In genomic region chr22:39418696-39419095, GRCh38 we compare ENCODE assay signal across 22 cellular contexts. TPM values are rescaled to one million over a fixed set of nuclear protein-coding genes. Genes with fewer than 3 reads are reported as not detected.
"Had no signal": no experiment of that assay in that cellular context is flagged by ENCODE, and none has a peak within 500 bp of the region (broad histone marks: within the 10 kb centered on the region; RNA-seq: fewer than 3 reads in every experiment).

No MANE protein-coding gene starts in this region.

- H3K4me3 Mint-ChIP-seq: activated CD4-positive, alpha-beta memory T cell treated with anti-CD3 and anti-CD28 coated beads for 36 hours; activated naive CD4-positive, alpha-beta T cell treated with anti-CD3 and anti-CD28 coated beads for 36 hours; activated naive CD8-positive, alpha-beta T cell treated with anti-CD3 and anti-CD28 coated beads, Interleukin-2, amount 50 U/mL, for 24 hours; neural crest cell; stimulated activated naive CD8-positive, alpha-beta T cell treated with anti-CD3 and anti-CD28 coated beads, Interleukin-15, Interleukin-2, amounts not matched to agents 100 ng/mL and 50 ng/mL, for 24 hours; T-helper 17 cell had no signal

- H3K4me3 ChIP-seq: heart left ventricle, thyroid gland, upper lobe of right lung had no signal

- DNase-seq: activated CD4-positive, alpha-beta memory T cell treated with anti-CD3 and anti-CD28 coated beads for 36 hours; activated CD4-positive, alpha-beta T cell treated with anti-CD3 and anti-CD28 coated beads for 48 hours; activated CD4-positive, CD25-positive, alpha-beta regulatory T cell; activated effector memory CD4-positive, alpha-beta T cell treated with Interleukin-2 at 50 U/mL for 16 hours; activated naive CD4-positive, alpha-beta T cell treated with anti-CD3 and anti-CD28 coated beads for 36 hours; activated naive CD8-positive, alpha-beta T cell treated with anti-CD3 and anti-CD28 coated beads, Interleukin-2, amount 50 U/mL, for 24 hours; activated T-cell treated with anti-CD3 and anti-CD28 coated beads, Interleukin-2, amount 50 U/mL, for 48 hours; islet precursor cell; left colon; mesenchymal stem cell; occipital lobe; stimulated activated CD4-positive, alpha-beta T cell treated with anti-CD3 and anti-CD28 coated beads, Interleukin-4, amount 100 ng/mL, for 4 hours; substantia nigra; T-helper 17 cell; thyroid gland; upper lobe of right lung had no signal

- H3K27ac ChIP-seq: epithelial cell of prostate, heart left ventricle, thyroid gland, upper lobe of right lung had no signal

- H3K27me3 ChIP-seq: heart left ventricle, thyroid gland, upper lobe of right lung had no signal

- ATAC-seq: activated naive CD8-positive, alpha-beta T cell treated with anti-CD3 and anti-CD28 coated beads, Interleukin-2, amount 50 U/mL, for 24 hours; heart left ventricle; left colon; sciatic nerve; T-helper 17 cell; upper lobe of right lung had no signal

- H3K9me3 ChIP-seq: heart left ventricle, thyroid gland, upper lobe of right lung had no signal

- H3K27me3 Mint-ChIP-seq: activated CD4-positive, alpha-beta memory T cell treated with anti-CD3 and anti-CD28 coated beads for 36 hours; activated naive CD8-positive, alpha-beta T cell treated with anti-CD3 and anti-CD28 coated beads, Interleukin-2, amount 50 U/mL, for 24 hours; stimulated activated naive CD8-positive, alpha-beta T cell treated with anti-CD3 and anti-CD28 coated beads, Interleukin-15, Interleukin-2, amounts not matched to agents 100 ng/mL and 50 ng/mL, for 24 hours; T-helper 17 cell had no signal

- H3K4me1 ChIP-seq: upper lobe of right lung had no signal

- H3K27ac Mint-ChIP-seq: activated CD4-positive, alpha-beta memory T cell treated with anti-CD3 and anti-CD28 coated beads for 36 hours; activated naive CD4-positive, alpha-beta T cell treated with anti-CD3 and anti-CD28 coated beads for 36 hours; activated naive CD8-positive, alpha-beta T cell treated with anti-CD3 and anti-CD28 coated beads, Interleukin-2, amount 50 U/mL, for 24 hours; stimulated activated naive CD8-positive, alpha-beta T cell treated with anti-CD3 and anti-CD28 coated beads, Interleukin-15, Interleukin-2, amounts not matched to agents 100 ng/mL and 50 ng/mL, for 24 hours had no signal

- H3K9me3 Mint-ChIP-seq: activated CD4-positive, alpha-beta memory T cell treated with anti-CD3 and anti-CD28 coated beads for 36 hours; activated naive CD4-positive, alpha-beta T cell treated with anti-CD3 and anti-CD28 coated beads for 36 hours; activated naive CD8-positive, alpha-beta T cell treated with anti-CD3 and anti-CD28 coated beads, Interleukin-2, amount 50 U/mL, for 24 hours; neural crest cell; stimulated activated naive CD8-positive, alpha-beta T cell treated with anti-CD3 and anti-CD28 coated beads, Interleukin-15, Interleukin-2, amounts not matched to agents 100 ng/mL and 50 ng/mL, for 24 hours had no signal

RNA-seq across cellular contexts. Expression of gene MGAT3, which starts 38.1 kb away (rescaled TPM):
- total RNA-seq: myocyte had no signal
